In the genomic region with DNA sequence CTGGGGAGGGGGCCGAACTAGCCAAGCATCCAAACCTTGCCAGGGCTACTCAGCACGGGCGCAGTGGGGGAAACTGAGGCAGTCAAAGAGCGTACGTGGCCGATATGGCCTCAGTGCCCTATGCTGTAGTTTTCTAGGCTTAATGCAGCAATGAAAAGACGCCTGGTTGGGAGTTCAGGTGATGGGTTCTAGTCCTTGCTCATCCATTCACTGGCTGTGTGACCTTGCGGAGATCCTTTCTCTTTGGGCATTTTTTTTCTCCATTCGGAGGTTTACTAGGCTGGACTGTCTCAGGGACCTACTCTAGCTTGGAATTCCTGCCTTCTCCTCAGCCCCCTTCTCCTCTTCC, we compare ENCODE assay signal across 8 cellular contexts. TPM values are rescaled to one million over a fixed set of nuclear protein-coding genes. Genes with fewer than 3 reads are reported as not detected.
DNase-seq lines count a peak whose midpoint lies in the region; ATAC-seq, FAIRE-seq and TF ChIP-seq lines count a peak whose summit lies in the region.

No MANE protein-coding gene starts in this region.

- H3K9me3 ChIP-seq in adrenal gland (replicated peaks in 1 of 3), result no peaks in the 10 kb centered on the region
- no peaks in the 10 kb centered on the region for H3K9me3 ChIP-seq in HepG2 (ENCODE audit: low read length)
- no peaks in the 10 kb centered on the region for H3K9me3 ChIP-seq in thyroid gland

- peaks cover 13% of the 10 kb centered on the region for H3K79me2 ChIP-seq in HepG2 (ENCODE audit: insufficient read depth, low read length)

- peak overlapping the region; percentile 100 for H3K4me2 ChIP-seq in HepG2 (ENCODE audit: low read depth, low read length)

- TF ChIP-seq CTCF in adrenal gland (IDR thresholded peaks at IDR 0.05) (no peak), HepG2 (CRISPR knock-in tag; IDR thresholded peaks at IDR 0.05) (0 out of 2 replicates have a peak, but pooled peaks have one; percentile 4), thyroid gland (IDR thresholded peaks at IDR 0.05) (no peak)

- intact Hi-C loops in adrenal gland (cut with DNase I), result loop anchor here in 1 of 2 donors (5.0 kb wide), 1 partner anchor 33 kb away; a partner anchor contains a TSS
- intact Hi-C loops in HepG2 (cut with micrococcal nuclease; ENCODE audit: unreplicated experiment), result loop anchor here (5.0 to 10.0 kb wide), 2 partner anchors 95 to 113 kb away; a partner anchor contains a TSS
- intact Hi-C loops in thyroid gland (cut with DNase I), result loop anchor here (5.0 kb wide), 1 partner anchor 33 kb away; a partner anchor contains a TSS

- peak overlapping the region; percentile 80 to 98 (median 89) for H3K27ac ChIP-seq in adrenal gland
- H3K27ac ChIP-seq in HepG2 (ENCODE audit: extremely low read length, insufficient read depth, low read length), result peak overlapping the region; percentile 98
- peak overlapping the region; percentile 99 to 100 (median 99) for H3K27ac ChIP-seq in thyroid gland

- peak overlapping the region; percentile 91 for H3K27ac Mint-ChIP-seq in activated T-cell treated with anti-CD3 and anti-CD28 coated beads, Interleukin-2, amount 50 U/mL, for 24 hours

- TF ChIP-seq POLR2A in adrenal gland (IDR thresholded peaks at IDR 0.05) (no peak), HepG2 (IDR thresholded peaks at IDR 0.05; ENCODE audit: insufficient read depth in 1 of 2, low read depth in 2 of 2, low read length in 2 of 2) (peak in 1 of 2 experiments; percentile 8; a peak in 1 of 4 replicates), thyroid gland (IDR thresholded peaks at IDR 0.05) (no peak)

- H3K4me1 ChIP-seq in adrenal gland (replicated peaks in 1 of 2), result peaks cover 24 to 30% of the 10 kb centered on the region in 2 donors
- H3K4me1 ChIP-seq in HepG2 (ENCODE audit: insufficient read depth, low read length), result peaks cover 29% of the 10 kb centered on the region
- H3K4me1 ChIP-seq in thyroid gland, result peaks cover 23 to 26% of the 10 kb centered on the region in 2 donors

- TSS peak; percentile 91 for BruUV-seq in HepG2 (replicated peaks; lab: Mats Ljungman, UMichigan)

- no peaks in the 10 kb centered on the region for H3K27me3 Mint-ChIP-seq in activated T-cell treated with anti-CD3 and anti-CD28 coated beads, Interleukin-2, amount 50 U/mL, for 24 hours

- peaks cover 26% of the 10 kb centered on the region for H3K36me3 Mint-ChIP-seq in activated T-cell treated with anti-CD3 and anti-CD28 coated beads, Interleukin-2, amount 50 U/mL, for 24 hours (ENCODE audit: low read depth)

- TF ChIP-seq RAD21 in HepG2 (CRISPR knock-in tag; IDR thresholded peaks at IDR 0.05), result no peak

- H3K27me3 ChIP-seq in adrenal gland (no peaks in the 10 kb centered on the region), HepG2 (ENCODE audit: control insufficient read depth in 1 of 2, insufficient read depth in 2 of 2, low read length in 2 of 2) (peaks cover 0 to 9% of the 10 kb centered on the region in 2 experiments; a peak in 1 of 5 replicates), thyroid gland (no peaks in the 10 kb centered on the region)

- no peak for TF ChIP-seq EP300 in HepG2 (IDR thresholded peaks at IDR 0.05; ENCODE audit: low read depth in 2 of 2, low read length in 2 of 2)
- TF ChIP-seq EP300 in HepG2 (CRISPR knock-in tag; IDR thresholded peaks at IDR 0.05; ENCODE audit: borderline replicate concordance), result no peak

- no peaks in the 10 kb centered on the region for H3K9me3 Mint-ChIP-seq in activated T-cell treated with anti-CD3 and anti-CD28 coated beads, Interleukin-2, amount 50 U/mL, for 24 hours

- CTCF ChIA-PET in HepG2 (lab: Yijun Ruan, JAX; ENCODE audit: low intra/inter-chr PET ratio, low total read pairs), result no interaction called here

- no peak overlapping the region for H2AFZ ChIP-seq in HepG2 (ENCODE audit: low read length)

- 1 to 8% (median 6%) methylated on average over 4 to 9 of the region's 9 CpGs for WGBS in adrenal gland, 4 donors
- WGBS in HepG2 (ENCODE audit: low lambda C conversion rate), result 12% methylated on average over 3 of the region's 9 CpGs
- 5 to 6% methylated on average over 9 of the region's 9 CpGs for WGBS in thyroid gland, 2 donors

- H3K4me1 Mint-ChIP-seq in activated T-cell treated with anti-CD3 and anti-CD28 coated beads, Interleukin-2, amount 50 U/mL, for 24 hours (ENCODE audit: low read depth), result peaks cover 30% of the 10 kb centered on the region

- POLR2A ChIA-PET in HepG2 (lab: Yijun Ruan, JAX), result interaction anchor here (0.6 to 3.5 kb wide), 8 partner anchors 16 to 410 kb away, joined by 3 to 19 read pairs (median 3); a partner anchor contains a TSS

- ATAC-seq in HepG2 (no peak), HG03097 (IDR thresholded peaks at IDR 0.05; ENCODE audit: low FRiP score, unreplicated experiment) (no peak)

- H3K4me3 Mint-ChIP-seq in activated T-cell treated with anti-CD3 and anti-CD28 coated beads, Interleukin-2, amount 50 U/mL, for 24 hours, result peak overlapping the region; percentile 93

- peak; percentile 56 for FAIRE-seq in HepG2 (lab: Jason Lieb, UNC)

- DNase-seq in activated T-cell treated with anti-CD3 and anti-CD28 coated beads, Interleukin-2, amount 50 U/mL, for 24 hours, result no peak
- no peak for DNase-seq in activated T-cell treated with anti-CD3 and anti-CD28 coated beads, Interleukin-2, amount 50 U/mL, for 48 hours
- DNase-seq in adrenal gland (no peak), HepG2 (ENCODE audit: low spot score) (no peak), thyroid gland (no peak), DMS79 (lab: John Stamatoyannopoulos, UW) (no peak), HPDE6-E6E7 (ENCODE audit: extremely low spot score) (no peak)

- peak overlapping the region; percentile 100 for H3K9ac ChIP-seq in HepG2 (ENCODE audit: insufficient read depth, low read depth, low read length)

- H3K36me3 ChIP-seq in adrenal gland (replicated peaks in 1 of 2) (no peaks in the 10 kb centered on the region), HepG2 (replicated peaks in 1 of 2; ENCODE audit: control insufficient read depth in 1 of 2, insufficient read depth in 2 of 2, low read length in 2 of 2) (peaks cover 3 to 5% of the 10 kb centered on the region in 2 experiments; a peak in 3 of 5 replicates), thyroid gland (no peaks in the 10 kb centered on the region)

- in situ Hi-C loops in HepG2 (cut with HindIII; ENCODE audit: extremely low pct_ligation_motif_present, low pct_unique_long_range_greater_than_20kb), result loop anchor here (10.0 kb wide), 1 partner anchor 385 kb away; no protein-coding TSS in a partner anchor

- H3K4me3 ChIP-seq in adrenal gland (peak overlapping the region; percentile 55 to 94 (median 84)), HepG2 (replicated peaks in 1 of 3; ENCODE audit: insufficient read depth in 1 of 3, low read depth in 2 of 3, low read length in 3 of 3) (peak overlapping the region; percentile 96 to 99 (median 98)), thyroid gland (replicated peaks in 1 of 3) (peak overlapping the region; percentile 89 to 98 (median 96))

- no peaks in the 10 kb centered on the region for H4K20me1 ChIP-seq in HepG2 (ENCODE audit: insufficient read depth, low read length)

RNA-seq across cellular contexts. Expression of a gene that starts 0.9 kb away (rescaled TPM):
- total RNA-seq in adrenal gland, result 10 to 100 TPM; 39.2 to 83.8 (median 45.5) TPM
- polyA plus RNA-seq in adrenal gland, result 100 to 1,000 TPM in 1 of 3 donors, 10 to 100 TPM in 2; 26.7 to 111 (median 79.8) TPM
- total RNA-seq in HepG2 (2016; rRNA removed; fragmentation: Illumina TruSeq; extraction: Trizol), result 64.5 and 71.5 TPM in 2 replicates
- 20.6 and 22.4 TPM in 2 replicates for total RNA-seq in HepG2 (2016; cell fraction: cytosol; rRNA removed; fragmentation: Illumina TruSeq; extraction: Trizol; ENCODE audit: low read depth)
- total RNA-seq in HepG2 (2016; cell fraction: insoluble cytoplasmic fraction; rRNA removed; fragmentation: Illumina TruSeq; extraction: Trizol), result 65.0 and 76.3 TPM in 2 replicates
- 23.2 and 26.5 TPM in 2 replicates for total RNA-seq in HepG2 (2016; cell fraction: membrane; rRNA removed; fragmentation: Illumina TruSeq; extraction: Trizol)
- total RNA-seq in HepG2 (2016; cell fraction: nucleus; rRNA removed; fragmentation: Illumina TruSeq; extraction: Trizol), result 35.2 and 36.8 TPM in 2 replicates
- polyA plus RNA-seq in HepG2 (2011; rRNA removed), result 72.6 and 85.1 TPM in 2 replicates
- polyA plus RNA-seq in HepG2 (2011; cell fraction: cytosol; rRNA removed), result 61.1 and 90.3 TPM in 2 replicates
- polyA plus RNA-seq in HepG2 (2011; cell fraction: nucleus; rRNA removed), result 55.1 and 59.0 TPM in 2 replicates
- 37.3 and 38.1 TPM in 2 replicates for polyA plus RNA-seq in HepG2 (2012)
- 25.0 and 25.6 TPM in 2 replicates for polyA plus RNA-seq in HepG2 (2016; cell fraction: cytosol; fragmentation: Illumina TruSeq; extraction: Trizol; ENCODE audit: low read depth)
- polyA plus RNA-seq in HepG2 (2016; cell fraction: insoluble cytoplasmic fraction; fragmentation: Illumina TruSeq; extraction: Trizol; ENCODE audit: low read depth), result 73.9 and 74.4 TPM in 2 replicates
- 19.9 and 21.6 TPM in 2 replicates for polyA plus RNA-seq in HepG2 (2016; cell fraction: membrane; fragmentation: Illumina TruSeq; extraction: Trizol; ENCODE audit: low read depth)
- polyA plus RNA-seq in HepG2 (2016; cell fraction: nucleus; fragmentation: Illumina TruSeq; extraction: Trizol; ENCODE audit: insufficient read depth, low read depth), result 49.3 and 57.4 TPM in 2 replicates
- 129 and 176 TPM in 2 replicates for polyA minus RNA-seq in HepG2 (2011; rRNA and poly(A)+ RNA removed; ENCODE audit: low replicate concordance)
- polyA minus RNA-seq in HepG2 (2011; cell fraction: cytosol; rRNA and poly(A)+ RNA removed), result 27.0 and 36.4 TPM in 2 replicates
- polyA minus RNA-seq in HepG2 (2011; cell fraction: nucleus; rRNA and poly(A)+ RNA removed), result 23.9 and 27.6 TPM in 2 replicates
- total RNA-seq in thyroid gland, result 10 to 100 TPM; 37.9 to 75.5 (median 52.1) TPM

RNA-seq across cellular contexts. Expression of a gene that starts 1.6 kb away (rescaled TPM):
- total RNA-seq in adrenal gland (10 to 100 TPM in 6 of 8 donors, 1 to 10 TPM in 2; 7.1 to 38.6 (median 16.1) TPM), HepG2 (2016; rRNA removed; fragmentation: Illumina TruSeq; extraction: Trizol) (0.39 and 0.86 TPM in 2 replicates), thyroid gland (10 to 100 TPM in 3 of 4 donors, 1 to 10 TPM in 1; 8.5 to 25.7 (median 18.2) TPM)
- polyA plus RNA-seq in adrenal gland (100 to 1,000 TPM in 1 of 3 donors, 10 to 100 TPM in 1, 1 to 10 TPM in 1; 9.6 to 147 (median 71.3) TPM), HepG2 (2011; rRNA removed) (3.6 and 4.4 TPM in 2 replicates)
- 0.30 TPM in 1 of 2 replicates, not detected in the other for total RNA-seq in HepG2 (2016; cell fraction: cytosol; rRNA removed; fragmentation: Illumina TruSeq; extraction: Trizol; ENCODE audit: low read depth)
- total RNA-seq in HepG2 (2016; cell fraction: insoluble cytoplasmic fraction; rRNA removed; fragmentation: Illumina TruSeq; extraction: Trizol), result 0.77 and 0.95 TPM in 2 replicates
- total RNA-seq in HepG2 (2016; cell fraction: membrane; rRNA removed; fragmentation: Illumina TruSeq; extraction: Trizol), result 0.22 and 0.45 TPM in 2 replicates
- total RNA-seq in HepG2 (2016; cell fraction: nucleus; rRNA removed; fragmentation: Illumina TruSeq; extraction: Trizol), result 0.94 and 1.8 TPM in 2 replicates
- 1.5 and 1.8 TPM in 2 replicates for polyA plus RNA-seq in HepG2 (2011; cell fraction: cytosol; rRNA removed)
- polyA plus RNA-seq in HepG2 (2011; cell fraction: nucleus; rRNA removed), result 19.9 and 26.8 TPM in 2 replicates
- polyA plus RNA-seq in HepG2 (2012), result 2.1 and 2.4 TPM in 2 replicates
- 0.14 and 0.26 TPM in 2 replicates for polyA plus RNA-seq in HepG2 (2016; cell fraction: cytosol; fragmentation: Illumina TruSeq; extraction: Trizol; ENCODE audit: low read depth)
- polyA plus RNA-seq in HepG2 (2016; cell fraction: insoluble cytoplasmic fraction; fragmentation: Illumina TruSeq; extraction: Trizol; ENCODE audit: low read depth), result 0.29 and 0.60 TPM in 2 replicates
- polyA plus RNA-seq in HepG2 (2016; cell fraction: membrane; fragmentation: Illumina TruSeq; extraction: Trizol; ENCODE audit: low read depth), result 0.10 and 0.31 TPM in 2 replicates
- polyA plus RNA-seq in HepG2 (2016; cell fraction: nucleus; fragmentation: Illumina TruSeq; extraction: Trizol; ENCODE audit: insufficient read depth, low read depth), result 3.1 and 4.9 TPM in 2 replicates
- 2.9 and 6.9 TPM in 2 replicates for polyA minus RNA-seq in HepG2 (2011; rRNA and poly(A)+ RNA removed; ENCODE audit: low replicate concordance)
- polyA minus RNA-seq in HepG2 (2011; cell fraction: cytosol; rRNA and poly(A)+ RNA removed), result 1.4 and 1.5 TPM in 2 replicates
- polyA minus RNA-seq in HepG2 (2011; cell fraction: nucleus; rRNA and poly(A)+ RNA removed), result 2.7 and 3.4 TPM in 2 replicates

RNA-seq across cellular contexts. Expression of a gene that starts 35.7 kb away (rescaled TPM):
- under 1 TPM in 6 of 8 donors, not detected in 2; 0.19 to 0.96 (median 0.55) TPM for total RNA-seq in adrenal gland
- polyA plus RNA-seq in adrenal gland, result 1 to 10 TPM in 2 of 3 donors, under 1 TPM in 1; 0.38 to 5.6 (median 1.2) TPM
- total RNA-seq in HepG2 (2016; rRNA removed; fragmentation: Illumina TruSeq; extraction: Trizol), result 0.04 and 0.08 TPM in 2 replicates
- not detected in 2 replicates for total RNA-seq in HepG2 (2016; cell fraction: cytosol; rRNA removed; fragmentation: Illumina TruSeq; extraction: Trizol; ENCODE audit: low read depth)
- 0.04 TPM in 1 of 2 replicates, not detected in the other for total RNA-seq in HepG2 (2016; cell fraction: insoluble cytoplasmic fraction; rRNA removed; fragmentation: Illumina TruSeq; extraction: Trizol)
- total RNA-seq in HepG2 (2016; cell fraction: membrane; rRNA removed; fragmentation: Illumina TruSeq; extraction: Trizol), result not detected in 2 replicates
- total RNA-seq in HepG2 (2016; cell fraction: nucleus; rRNA removed; fragmentation: Illumina TruSeq; extraction: Trizol), result not detected in 2 replicates
- 0.09 and 0.12 TPM in 2 replicates for polyA plus RNA-seq in HepG2 (2011; rRNA removed)
- 0.04 and 0.11 TPM in 2 replicates for polyA plus RNA-seq in HepG2 (2011; cell fraction: cytosol; rRNA removed)
- polyA plus RNA-seq in HepG2 (2011; cell fraction: nucleus; rRNA removed), result 0.43 and 0.47 TPM in 2 replicates
- 0.15 and 0.25 TPM in 2 replicates for polyA plus RNA-seq in HepG2 (2012)
- 0.02 and 0.05 TPM in 2 replicates for polyA plus RNA-seq in HepG2 (2016; cell fraction: cytosol; fragmentation: Illumina TruSeq; extraction: Trizol; ENCODE audit: low read depth)
- not detected in 2 replicates for polyA plus RNA-seq in HepG2 (2016; cell fraction: insoluble cytoplasmic fraction; fragmentation: Illumina TruSeq; extraction: Trizol; ENCODE audit: low read depth)
- 0.05 and 0.08 TPM in 2 replicates for polyA plus RNA-seq in HepG2 (2016; cell fraction: membrane; fragmentation: Illumina TruSeq; extraction: Trizol; ENCODE audit: low read depth)
- 0.21 TPM in 1 of 2 replicates, not detected in the other for polyA plus RNA-seq in HepG2 (2016; cell fraction: nucleus; fragmentation: Illumina TruSeq; extraction: Trizol; ENCODE audit: insufficient read depth, low read depth)
- polyA minus RNA-seq in HepG2 (2011; rRNA and poly(A)+ RNA removed; ENCODE audit: low replicate concordance), result 0.12 and 0.19 TPM in 2 replicates
- not detected in 2 replicates for polyA minus RNA-seq in HepG2 (2011; cell fraction: cytosol; rRNA and poly(A)+ RNA removed)
- not detected in 2 replicates for polyA minus RNA-seq in HepG2 (2011; cell fraction: nucleus; rRNA and poly(A)+ RNA removed)
- total RNA-seq in thyroid gland, result under 1 TPM in 1 of 4 donors, not detected in 3; 0.45 TPM

RNA-seq across cellular contexts. Expression of a gene that starts 36.2 kb away (rescaled TPM):
- 100 to 1,000 TPM in 7 of 8 donors, 10 to 100 TPM in 1; 76.1 to 252 (median 169) TPM for total RNA-seq in adrenal gland
- polyA plus RNA-seq in adrenal gland, result 100 to 1,000 TPM; 383 to 806 (median 704) TPM
- 48.5 and 79.4 TPM in 2 replicates for total RNA-seq in HepG2 (2016; rRNA removed; fragmentation: Illumina TruSeq; extraction: Trizol)
- 40.0 and 49.4 TPM in 2 replicates for total RNA-seq in HepG2 (2016; cell fraction: cytosol; rRNA removed; fragmentation: Illumina TruSeq; extraction: Trizol; ENCODE audit: low read depth)
- 40.7 and 78.5 TPM in 2 replicates for total RNA-seq in HepG2 (2016; cell fraction: insoluble cytoplasmic fraction; rRNA removed; fragmentation: Illumina TruSeq; extraction: Trizol)
- total RNA-seq in HepG2 (2016; cell fraction: membrane; rRNA removed; fragmentation: Illumina TruSeq; extraction: Trizol), result 33.6 and 41.0 TPM in 2 replicates
- total RNA-seq in HepG2 (2016; cell fraction: nucleus; rRNA removed; fragmentation: Illumina TruSeq; extraction: Trizol), result 50.0 and 52.6 TPM in 2 replicates
- 77.3 and 89.3 TPM in 2 replicates for polyA plus RNA-seq in HepG2 (2011; rRNA removed)
- 125 and 155 TPM in 2 replicates for polyA plus RNA-seq in HepG2 (2011; cell fraction: cytosol; rRNA removed)
- polyA plus RNA-seq in HepG2 (2011; cell fraction: nucleus; rRNA removed), result 119 and 133 TPM in 2 replicates
- polyA plus RNA-seq in HepG2 (2012), result 73.3 and 73.7 TPM in 2 replicates
- 64.6 and 72.6 TPM in 2 replicates for polyA plus RNA-seq in HepG2 (2016; cell fraction: cytosol; fragmentation: Illumina TruSeq; extraction: Trizol; ENCODE audit: low read depth)
- 47.5 and 61.4 TPM in 2 replicates for polyA plus RNA-seq in HepG2 (2016; cell fraction: insoluble cytoplasmic fraction; fragmentation: Illumina TruSeq; extraction: Trizol; ENCODE audit: low read depth)
- polyA plus RNA-seq in HepG2 (2016; cell fraction: membrane; fragmentation: Illumina TruSeq; extraction: Trizol; ENCODE audit: low read depth), result 49.4 and 56.2 TPM in 2 replicates
- 120 and 121 TPM in 2 replicates for polyA plus RNA-seq in HepG2 (2016; cell fraction: nucleus; fragmentation: Illumina TruSeq; extraction: Trizol; ENCODE audit: insufficient read depth, low read depth)
- polyA minus RNA-seq in HepG2 (2011; rRNA and poly(A)+ RNA removed; ENCODE audit: low replicate concordance), result 182 and 884 TPM in 2 replicates
- polyA minus RNA-seq in HepG2 (2011; cell fraction: cytosol; rRNA and poly(A)+ RNA removed), result 27.3 and 38.2 TPM in 2 replicates
- 22.9 and 23.5 TPM in 2 replicates for polyA minus RNA-seq in HepG2 (2011; cell fraction: nucleus; rRNA and poly(A)+ RNA removed)
- total RNA-seq in thyroid gland, result 100 to 1,000 TPM in 3 of 4 donors, 10 to 100 TPM in 1; 79.8 to 263 (median 162) TPM

RNA-seq across cellular contexts. Expression of a gene that starts 45.9 kb away (rescaled TPM):
- total RNA-seq in adrenal gland (10 to 100 TPM in 7 of 8 donors, 1 to 10 TPM in 1; 9.1 to 43.0 (median 34.2) TPM), HepG2 (2016; rRNA removed; fragmentation: Illumina TruSeq; extraction: Trizol) (4.1 and 6.2 TPM in 2 replicates), thyroid gland (10 to 100 TPM in 1 of 4 donors, 1 to 10 TPM in 3; 5.6 to 12.0 (median 7.8) TPM)
- polyA plus RNA-seq in adrenal gland (10 to 100 TPM; 10.3 to 26.9 (median 22.7) TPM), HepG2 (2011; rRNA removed) (9.9 and 11.9 TPM in 2 replicates)
- total RNA-seq in HepG2 (2016; cell fraction: cytosol; rRNA removed; fragmentation: Illumina TruSeq; extraction: Trizol; ENCODE audit: low read depth), result 3.6 and 4.8 TPM in 2 replicates
- total RNA-seq in HepG2 (2016; cell fraction: insoluble cytoplasmic fraction; rRNA removed; fragmentation: Illumina TruSeq; extraction: Trizol), result 3.2 and 5.5 TPM in 2 replicates
- total RNA-seq in HepG2 (2016; cell fraction: membrane; rRNA removed; fragmentation: Illumina TruSeq; extraction: Trizol), result 12.9 and 13.0 TPM in 2 replicates
- total RNA-seq in HepG2 (2016; cell fraction: nucleus; rRNA removed; fragmentation: Illumina TruSeq; extraction: Trizol), result 6.9 and 8.6 TPM in 2 replicates
- 7.8 and 10.3 TPM in 2 replicates for polyA plus RNA-seq in HepG2 (2011; cell fraction: cytosol; rRNA removed)
- 18.3 and 21.0 TPM in 2 replicates for polyA plus RNA-seq in HepG2 (2011; cell fraction: nucleus; rRNA removed)
- polyA plus RNA-seq in HepG2 (2012), result 18.4 and 22.0 TPM in 2 replicates
- 22.1 and 24.0 TPM in 2 replicates for polyA plus RNA-seq in HepG2 (2016; cell fraction: cytosol; fragmentation: Illumina TruSeq; extraction: Trizol; ENCODE audit: low read depth)
- 19.7 and 25.6 TPM in 2 replicates for polyA plus RNA-seq in HepG2 (2016; cell fraction: insoluble cytoplasmic fraction; fragmentation: Illumina TruSeq; extraction: Trizol; ENCODE audit: low read depth)
- polyA plus RNA-seq in HepG2 (2016; cell fraction: membrane; fragmentation: Illumina TruSeq; extraction: Trizol; ENCODE audit: low read depth), result 49.9 and 57.1 TPM in 2 replicates
- 28.1 and 33.5 TPM in 2 replicates for polyA plus RNA-seq in HepG2 (2016; cell fraction: nucleus; fragmentation: Illumina TruSeq; extraction: Trizol; ENCODE audit: insufficient read depth, low read depth)
- polyA minus RNA-seq in HepG2 (2011; rRNA and poly(A)+ RNA removed; ENCODE audit: low replicate concordance), result 7.5 and 12.8 TPM in 2 replicates
- polyA minus RNA-seq in HepG2 (2011; cell fraction: cytosol; rRNA and poly(A)+ RNA removed), result 8.1 and 9.3 TPM in 2 replicates
- polyA minus RNA-seq in HepG2 (2011; cell fraction: nucleus; rRNA and poly(A)+ RNA removed), result 3.7 and 4.4 TPM in 2 replicates
